ENCODE assay signal across 1 cellular context in the genomic region with DNA sequence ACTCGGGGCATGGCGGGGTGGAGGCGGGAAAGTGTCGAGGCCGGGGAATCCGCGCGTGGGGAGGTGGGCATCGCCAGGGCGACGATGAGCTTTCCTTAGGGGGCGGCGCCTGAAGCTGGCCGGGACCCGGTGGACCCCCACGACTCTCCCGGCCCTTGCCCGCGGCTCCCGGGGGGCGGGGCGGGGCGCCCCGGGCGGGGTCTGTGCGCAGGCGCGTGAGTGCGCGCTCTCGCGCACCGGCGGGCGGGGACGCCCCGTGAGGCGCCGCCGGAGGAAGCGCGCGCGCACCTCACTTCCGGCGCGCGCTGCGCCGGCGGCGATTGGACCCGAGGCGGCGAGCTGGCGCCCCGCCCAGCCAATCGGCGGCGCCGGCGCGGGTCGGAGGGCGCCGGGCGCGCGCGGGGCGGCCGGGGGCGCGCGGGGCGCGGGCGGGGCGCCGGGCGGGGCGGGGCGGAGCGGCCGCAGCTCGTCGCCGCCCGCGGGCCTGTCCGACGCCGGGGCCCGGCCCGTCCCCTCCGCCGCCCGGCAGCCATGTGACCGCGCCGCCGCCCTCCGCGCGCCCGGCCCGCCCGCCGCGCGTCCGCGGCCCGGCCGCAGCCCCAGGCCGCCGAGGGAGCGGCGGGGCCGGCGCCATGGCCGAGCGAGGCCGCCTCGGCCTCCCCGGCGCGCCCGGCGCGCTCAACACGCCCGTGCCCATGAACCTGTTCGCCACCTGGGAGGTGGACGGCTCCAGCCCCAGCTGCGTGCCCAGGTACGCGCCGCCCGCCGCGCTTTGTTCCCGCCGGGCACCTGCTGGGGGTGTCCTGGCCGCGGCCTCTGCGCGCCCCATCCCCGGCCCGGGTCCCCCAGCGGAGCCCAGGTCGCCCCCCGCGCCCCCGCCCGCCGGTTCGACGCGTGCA.
A peak's percentile ranks its signal among the peaks of the same experiment; 100 is the strongest.
TF ChIP-seq lines count a peak whose summit lies in the region.

A gene (plus strand): TSS at position 462 of the 899 bp plus-strand sequence. CDS start 171 bp downstream, at position 633.

TF ChIP-seq in K562, 482 proteins besides CTCF, POLR2A, EP300 and RAD21 (continued from another document and continues in another):
- TF ChIP-seq HIVEP1 (CRISPR knock-in tag; IDR thresholded peaks at IDR 0.05) (no peak), ZNF324 (CRISPR knock-in tag; IDR thresholded peaks at IDR 0.05) (no peak), NCOA2 (IDR thresholded peaks at IDR 0.05; ENCODE audit: partially characterized antibody in 2 of 2) (no peak), ZNF551 (CRISPR knock-in tag; IDR thresholded peaks at IDR 0.05) (no peak), TRIM24 (IDR thresholded peaks at IDR 0.05) (no peak), KDM2B (CRISPR knock-in tag; IDR thresholded peaks at IDR 0.05) (no peak), TCF3 (CRISPR knock-in tag; IDR thresholded peaks at IDR 0.05) (no peak), EZH2 (IDR thresholded peaks at IDR 0.05; ENCODE audit: borderline replicate concordance, low read depth, low read length) (no peak), KLF10 (CRISPR knock-in tag; IDR thresholded peaks at IDR 0.05) (no peak), JUN (IDR thresholded peaks at IDR 0.05; ENCODE audit: borderline replicate concordance, low read depth, low read length) (no peak), JUN (CRISPR knock-in tag; IDR thresholded peaks at IDR 0.05; ENCODE audit: borderline replicate concordance) (no peak), NR3C1 (CRISPR knock-in tag; IDR thresholded peaks at IDR 0.05) (no peak), ZNF589 (CRISPR knock-in tag; IDR thresholded peaks at IDR 0.05; ENCODE audit: low read depth) (peak; percentile 66; the same call in 1 of the 2 replicates), ZFP36 (IDR thresholded peaks at IDR 0.05; ENCODE audit: low read depth, low read length, partially characterized antibody) (no peak), ZNF174 (CRISPR knock-in tag; IDR thresholded peaks at IDR 0.05) (no peak), TCFL5 (CRISPR knock-in tag; conservative IDR thresholded peaks at IDR 0.05) (no peak), PCBP1 (IDR thresholded peaks at IDR 0.05; ENCODE audit: low read depth, low read length, poor library complexity, severe bottlenecking) (no peak), MCM3 (IDR thresholded peaks at IDR 0.05) (no peak), RBBP5 (IDR thresholded peaks at IDR 0.05; ENCODE audit: borderline replicate concordance, insufficient read depth, low read length, poor library complexity, severe bottlenecking) (peak; percentile 14), XRCC4 (IDR thresholded peaks at IDR 0.05; ENCODE audit: extremely low read depth, insufficient read depth, insufficient read length) (no peak), CCNT2 (IDR thresholded peaks at IDR 0.05; ENCODE audit: borderline replicate concordance, extremely low read depth, insufficient read length, low read depth, low read length) (peak; percentile 55), TRIM28 (IDR thresholded peaks at IDR 0.05) (no peak), CREBBP (IDR thresholded peaks at IDR 0.05; ENCODE audit: low read depth, low read length) (no peak), NR2C2 (CRISPR knock-in tag; IDR thresholded peaks at IDR 0.05) (no peak), NR2C2 (tag; IDR thresholded peaks at IDR 0.05) (peak; percentile 70; the same call in 1 of the 2 replicates), FOS (IDR thresholded peaks at IDR 0.05; ENCODE audit: extremely low read depth, insufficient read length) (no peak), HLTF (IDR thresholded peaks at IDR 0.05) (no peak), PURB (CRISPR knock-in tag; IDR thresholded peaks at IDR 0.05; ENCODE audit: low read depth) (no peak), TAF9B (IDR thresholded peaks at IDR 0.05; ENCODE audit: partially characterized antibody) (no peak), ZNF175 (CRISPR knock-in tag; IDR thresholded peaks at IDR 0.05; ENCODE audit: low read depth) (no peak), ZBTB7A (IDR thresholded peaks at IDR 0.05; ENCODE audit: borderline replicate concordance, control insufficient read depth, low read depth, low read length) (peak; percentile 36; the same call in 1 of the 2 replicates), MCM5 (IDR thresholded peaks at IDR 0.05; ENCODE audit: low read depth) (no peak), ZNF431 (CRISPR knock-in tag; IDR thresholded peaks at IDR 0.05) (no peak), SMARCB1 (IDR thresholded peaks at IDR 0.05; ENCODE audit: insufficient read length, low read depth) (no peak), ZNF695 (CRISPR knock-in tag; IDR thresholded peaks at IDR 0.05) (no peak), BMI1 (IDR thresholded peaks at IDR 0.05; ENCODE audit: low read length) (no peak), ZNF253 (CRISPR knock-in tag; conservative IDR thresholded peaks at IDR 0.05) (no peak), TBP (optimal IDR thresholded peaks at IDR 0.05; ENCODE audit: low read depth, low read length) (no peak), ZNF197 (CRISPR knock-in tag; IDR thresholded peaks at IDR 0.05; ENCODE audit: low read depth) (peak; percentile 90; the same call in 1 of the 2 replicates), POLR2AphosphoS5 (IDR thresholded peaks at IDR 0.05; ENCODE audit: control insufficient read depth, insufficient read depth, low read depth, low read length) (no peak), KLF16 (IDR thresholded peaks at IDR 0.05) (no peak), E2F3 (CRISPR knock-in tag; IDR thresholded peaks at IDR 0.05) (no peak), ELF4 (CRISPR knock-in tag; IDR thresholded peaks at IDR 0.05) (no peak), ZFPM2 (CRISPR knock-in tag; IDR thresholded peaks at IDR 0.05) (no peak), RBFOX2 (IDR thresholded peaks at IDR 0.05; ENCODE audit: low read depth, low read length) (no peak; the same call in 1 of the 2 replicates)
- TF ChIP-seq, protein P1, sequence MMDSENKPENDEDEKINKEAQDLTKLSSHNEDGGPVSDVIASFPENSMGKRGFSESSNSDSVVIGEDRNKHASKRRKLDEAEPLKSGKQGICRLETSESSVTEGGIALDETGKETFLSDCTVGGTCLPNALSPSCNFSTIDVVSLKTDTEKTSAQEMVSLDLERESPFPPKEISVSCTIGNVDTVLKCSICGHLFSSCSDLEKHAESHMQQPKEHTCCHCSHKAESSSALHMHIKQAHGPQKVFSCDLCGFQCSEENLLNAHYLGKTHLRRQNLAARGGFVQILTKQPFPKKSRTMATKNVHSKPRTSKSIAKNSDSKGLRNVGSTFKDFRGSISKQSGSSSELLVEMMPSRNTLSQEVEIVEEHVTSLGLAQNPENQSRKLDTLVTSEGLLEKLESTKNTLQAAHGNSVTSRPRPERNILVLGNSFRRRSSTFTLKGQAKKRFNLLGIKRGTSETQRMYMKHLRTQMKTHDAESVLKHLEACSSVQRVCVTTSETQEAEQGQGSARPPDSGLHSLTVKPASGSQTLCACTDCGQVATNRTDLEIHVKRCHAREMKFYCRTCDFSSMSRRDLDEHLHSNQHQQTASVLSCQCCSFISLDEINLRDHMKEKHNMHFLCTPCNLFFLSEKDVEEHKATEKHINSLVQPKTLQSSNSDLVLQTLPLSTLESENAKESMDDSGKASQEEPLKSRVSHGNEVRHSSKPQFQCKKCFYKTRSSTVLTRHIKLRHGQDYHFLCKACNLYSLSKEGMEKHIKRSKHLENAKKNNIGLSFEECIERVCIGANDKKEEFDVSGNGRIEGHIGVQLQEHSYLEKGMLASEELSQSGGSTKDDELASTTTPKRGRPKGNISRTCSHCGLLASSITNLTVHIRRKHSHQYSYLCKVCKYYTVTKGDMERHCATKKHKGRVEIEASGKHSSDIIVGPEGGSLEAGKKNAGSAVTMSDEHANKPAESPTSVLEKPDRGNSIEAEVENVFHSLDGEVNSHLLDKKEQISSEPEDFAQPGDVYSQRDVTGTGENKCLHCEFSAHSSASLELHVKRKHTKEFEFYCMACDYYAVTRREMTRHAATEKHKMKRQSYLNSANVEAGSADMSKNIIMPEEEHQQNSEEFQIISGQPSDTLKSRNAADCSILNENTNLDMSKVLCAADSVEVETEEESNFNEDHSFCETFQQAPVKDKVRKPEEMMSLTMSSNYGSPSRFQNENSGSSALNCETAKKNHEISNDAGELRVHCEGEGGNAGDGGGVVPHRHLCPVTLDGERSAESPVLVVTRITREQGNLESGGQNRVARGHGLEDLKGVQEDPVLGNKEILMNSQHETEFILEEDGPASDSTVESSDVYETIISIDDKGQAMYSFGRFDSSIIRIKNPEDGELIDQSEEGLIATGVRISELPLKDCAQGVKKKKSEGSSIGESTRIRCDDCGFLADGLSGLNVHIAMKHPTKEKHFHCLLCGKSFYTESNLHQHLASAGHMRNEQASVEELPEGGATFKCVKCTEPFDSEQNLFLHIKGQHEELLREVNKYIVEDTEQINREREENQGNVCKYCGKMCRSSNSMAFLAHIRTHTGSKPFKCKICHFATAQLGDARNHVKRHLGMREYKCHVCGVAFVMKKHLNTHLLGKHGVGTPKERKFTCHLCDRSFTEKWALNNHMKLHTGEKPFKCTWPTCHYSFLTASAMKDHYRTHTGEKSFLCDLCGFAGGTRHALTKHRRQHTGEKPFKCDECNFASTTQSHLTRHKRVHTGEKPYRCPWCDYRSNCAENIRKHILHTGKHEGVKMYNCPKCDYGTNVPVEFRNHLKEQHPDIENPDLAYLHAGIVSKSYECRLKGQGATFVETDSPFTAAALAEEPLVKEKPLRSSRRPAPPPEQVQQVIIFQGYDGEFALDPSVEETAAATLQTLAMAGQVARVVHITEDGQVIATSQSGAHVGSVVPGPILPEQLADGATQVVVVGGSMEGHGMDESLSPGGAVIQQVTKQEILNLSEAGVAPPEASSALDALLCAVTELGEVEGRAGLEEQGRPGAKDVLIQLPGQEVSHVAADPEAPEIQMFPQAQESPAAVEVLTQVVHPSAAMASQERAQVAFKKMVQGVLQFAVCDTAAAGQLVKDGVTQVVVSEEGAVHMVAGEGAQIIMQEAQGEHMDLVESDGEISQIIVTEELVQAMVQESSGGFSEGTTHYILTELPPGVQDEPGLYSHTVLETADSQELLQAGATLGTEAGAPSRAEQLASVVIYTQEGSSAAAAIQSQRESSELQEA (IDR thresholded peaks at IDR 0.05; ENCODE audit: low read depth) = no peak
- TF ChIP-seq, protein P2, sequence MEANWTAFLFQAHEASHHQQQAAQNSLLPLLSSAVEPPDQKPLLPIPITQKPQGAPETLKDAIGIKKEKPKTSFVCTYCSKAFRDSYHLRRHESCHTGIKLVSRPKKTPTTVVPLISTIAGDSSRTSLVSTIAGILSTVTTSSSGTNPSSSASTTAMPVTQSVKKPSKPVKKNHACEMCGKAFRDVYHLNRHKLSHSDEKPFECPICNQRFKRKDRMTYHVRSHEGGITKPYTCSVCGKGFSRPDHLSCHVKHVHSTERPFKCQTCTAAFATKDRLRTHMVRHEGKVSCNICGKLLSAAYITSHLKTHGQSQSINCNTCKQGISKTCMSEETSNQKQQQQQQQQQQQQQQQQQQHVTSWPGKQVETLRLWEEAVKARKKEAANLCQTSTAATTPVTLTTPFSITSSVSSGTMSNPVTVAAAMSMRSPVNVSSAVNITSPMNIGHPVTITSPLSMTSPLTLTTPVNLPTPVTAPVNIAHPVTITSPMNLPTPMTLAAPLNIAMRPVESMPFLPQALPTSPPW (CRISPR knock-in tag; IDR thresholded peaks at IDR 0.05) = peak; percentile 75
- TF ChIP-seq, protein P3, sequence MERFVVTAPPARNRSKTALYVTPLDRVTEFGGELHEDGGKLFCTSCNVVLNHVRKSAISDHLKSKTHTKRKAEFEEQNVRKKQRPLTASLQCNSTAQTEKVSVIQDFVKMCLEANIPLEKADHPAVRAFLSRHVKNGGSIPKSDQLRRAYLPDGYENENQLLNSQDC (CRISPR knock-in tag; IDR thresholded peaks at IDR 0.05) = no peak
- TF ChIP-seq, protein P4, sequence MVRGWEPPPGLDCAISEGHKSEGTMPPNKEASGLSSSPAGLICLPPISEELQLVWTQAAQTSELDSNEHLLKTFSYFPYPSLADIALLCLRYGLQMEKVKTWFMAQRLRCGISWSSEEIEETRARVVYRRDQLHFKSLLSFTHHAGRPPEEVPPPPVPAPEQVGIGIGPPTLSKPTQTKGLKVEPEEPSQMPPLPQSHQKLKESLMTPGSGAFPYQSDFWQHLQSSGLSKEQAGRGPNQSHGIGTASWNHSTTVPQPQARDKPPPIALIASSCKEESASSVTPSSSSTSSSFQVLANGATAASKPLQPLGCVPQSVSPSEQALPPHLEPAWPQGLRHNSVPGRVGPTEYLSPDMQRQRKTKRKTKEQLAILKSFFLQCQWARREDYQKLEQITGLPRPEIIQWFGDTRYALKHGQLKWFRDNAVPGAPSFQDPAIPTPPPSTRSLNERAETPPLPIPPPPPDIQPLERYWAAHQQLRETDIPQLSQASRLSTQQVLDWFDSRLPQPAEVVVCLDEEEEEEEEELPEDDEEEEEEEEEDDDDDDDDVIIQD (CRISPR knock-in tag; IDR thresholded peaks at IDR 0.05) = no peak
- TF ChIP-seq, protein P5, sequence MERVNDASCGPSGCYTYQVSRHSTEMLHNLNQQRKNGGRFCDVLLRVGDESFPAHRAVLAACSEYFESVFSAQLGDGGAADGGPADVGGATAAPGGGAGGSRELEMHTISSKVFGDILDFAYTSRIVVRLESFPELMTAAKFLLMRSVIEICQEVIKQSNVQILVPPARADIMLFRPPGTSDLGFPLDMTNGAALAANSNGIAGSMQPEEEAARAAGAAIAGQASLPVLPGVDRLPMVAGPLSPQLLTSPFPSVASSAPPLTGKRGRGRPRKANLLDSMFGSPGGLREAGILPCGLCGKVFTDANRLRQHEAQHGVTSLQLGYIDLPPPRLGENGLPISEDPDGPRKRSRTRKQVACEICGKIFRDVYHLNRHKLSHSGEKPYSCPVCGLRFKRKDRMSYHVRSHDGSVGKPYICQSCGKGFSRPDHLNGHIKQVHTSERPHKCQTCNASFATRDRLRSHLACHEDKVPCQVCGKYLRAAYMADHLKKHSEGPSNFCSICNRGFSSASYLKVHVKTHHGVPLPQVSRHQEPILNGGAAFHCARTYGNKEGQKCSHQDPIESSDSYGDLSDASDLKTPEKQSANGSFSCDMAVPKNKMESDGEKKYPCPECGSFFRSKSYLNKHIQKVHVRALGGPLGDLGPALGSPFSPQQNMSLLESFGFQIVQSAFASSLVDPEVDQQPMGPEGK (CRISPR knock-in tag; IDR thresholded peaks at IDR 0.05; ENCODE audit: borderline replicate concordance) = no peak
- TF ChIP-seq, protein P6, sequence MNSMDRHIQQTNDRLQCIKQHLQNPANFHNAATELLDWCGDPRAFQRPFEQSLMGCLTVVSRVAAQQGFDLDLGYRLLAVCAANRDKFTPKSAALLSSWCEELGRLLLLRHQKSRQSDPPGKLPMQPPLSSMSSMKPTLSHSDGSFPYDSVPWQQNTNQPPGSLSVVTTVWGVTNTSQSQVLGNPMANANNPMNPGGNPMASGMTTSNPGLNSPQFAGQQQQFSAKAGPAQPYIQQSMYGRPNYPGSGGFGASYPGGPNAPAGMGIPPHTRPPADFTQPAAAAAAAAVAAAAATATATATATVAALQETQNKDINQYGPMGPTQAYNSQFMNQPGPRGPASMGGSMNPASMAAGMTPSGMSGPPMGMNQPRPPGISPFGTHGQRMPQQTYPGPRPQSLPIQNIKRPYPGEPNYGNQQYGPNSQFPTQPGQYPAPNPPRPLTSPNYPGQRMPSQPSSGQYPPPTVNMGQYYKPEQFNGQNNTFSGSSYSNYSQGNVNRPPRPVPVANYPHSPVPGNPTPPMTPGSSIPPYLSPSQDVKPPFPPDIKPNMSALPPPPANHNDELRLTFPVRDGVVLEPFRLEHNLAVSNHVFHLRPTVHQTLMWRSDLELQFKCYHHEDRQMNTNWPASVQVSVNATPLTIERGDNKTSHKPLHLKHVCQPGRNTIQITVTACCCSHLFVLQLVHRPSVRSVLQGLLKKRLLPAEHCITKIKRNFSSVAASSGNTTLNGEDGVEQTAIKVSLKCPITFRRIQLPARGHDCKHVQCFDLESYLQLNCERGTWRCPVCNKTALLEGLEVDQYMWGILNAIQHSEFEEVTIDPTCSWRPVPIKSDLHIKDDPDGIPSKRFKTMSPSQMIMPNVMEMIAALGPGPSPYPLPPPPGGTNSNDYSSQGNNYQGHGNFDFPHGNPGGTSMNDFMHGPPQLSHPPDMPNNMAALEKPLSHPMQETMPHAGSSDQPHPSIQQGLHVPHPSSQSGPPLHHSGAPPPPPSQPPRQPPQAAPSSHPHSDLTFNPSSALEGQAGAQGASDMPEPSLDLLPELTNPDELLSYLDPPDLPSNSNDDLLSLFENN (IDR thresholded peaks at IDR 0.05; ENCODE audit: low read depth in 2 of 2, low read length in 2 of 2) = no peak
